ENCODE assay signal across 10 cellular contexts in the genomic region with DNA sequence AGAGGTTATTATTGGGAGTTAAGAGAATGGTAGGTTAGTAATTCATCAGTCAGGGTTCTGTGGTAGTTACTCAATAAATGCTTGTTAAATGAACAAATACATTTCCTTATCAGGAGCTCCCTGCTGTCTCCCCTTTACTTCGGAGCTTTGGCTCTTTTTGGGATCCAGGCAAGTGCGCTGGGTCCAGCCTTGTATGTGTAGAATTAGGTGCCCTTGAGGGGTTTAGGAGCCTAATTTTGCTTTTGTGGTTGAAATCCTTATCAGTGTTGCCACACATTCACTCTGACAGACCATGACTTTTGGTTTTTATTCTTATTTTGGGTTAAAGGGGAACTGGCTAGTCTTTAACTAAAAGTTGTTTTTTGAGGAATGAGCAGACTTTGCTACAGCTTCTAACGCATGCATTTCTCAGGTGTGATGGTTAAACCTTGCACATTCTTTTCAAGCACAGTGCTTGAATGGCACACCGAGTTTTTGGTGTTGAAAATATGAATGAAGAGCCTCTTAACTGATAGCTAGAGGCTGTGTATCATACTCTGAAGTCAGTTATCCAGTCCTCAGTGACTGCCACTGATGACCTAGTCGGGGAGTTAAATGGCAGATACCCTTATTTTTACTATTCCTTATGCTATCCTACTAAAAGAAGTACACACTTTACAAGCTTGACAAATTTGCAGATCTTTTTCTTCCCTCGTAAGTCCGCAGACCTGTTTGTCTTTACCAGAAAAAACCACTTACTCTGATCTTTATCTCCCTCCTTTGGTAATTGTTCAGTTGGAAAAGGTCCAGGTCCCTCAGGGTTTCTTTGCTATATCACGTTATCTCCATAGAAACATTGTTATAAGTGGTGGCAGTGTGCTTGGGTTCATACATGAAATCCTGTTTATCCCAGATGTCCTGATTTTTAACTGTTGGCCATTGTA. TPM values are rescaled to one million over a fixed set of nuclear protein-coding genes. Genes with fewer than 3 reads are reported as not detected.
DNase-seq lines count a peak whose midpoint lies in the region; ATAC-seq, FAIRE-seq and TF ChIP-seq lines count a peak whose summit lies in the region.
"Had no signal": no experiment of that assay in that cellular context is flagged by ENCODE, and none has a peak within 500 bp of the region (broad histone marks: within the 10 kb centered on the region; RNA-seq: fewer than 3 reads in every experiment).

No MANE protein-coding gene starts in this region.

- TF ChIP-seq CTCF in type B pancreatic cell (conservative IDR thresholded peaks at IDR 0.05) = no peak

- peaks cover 3 to 20% of the 10 kb centered on the region in 2 donors for H3K36me3 Mint-ChIP-seq in activated T-cell treated with anti-CD3 and anti-CD28 coated beads, Interleukin-2, amount 50 U/mL, for 72 hours (ENCODE audit: insufficient read depth in 2 of 2)
- H3K36me3 Mint-ChIP-seq in activated T-helper 17 cell treated with anti-CD3 and anti-CD28 coated beads, Interleukin-2, amount 50 U/mL, for 72 hours (ENCODE audit: low read depth) = peaks cover 98% of the 10 kb centered on the region
- peaks cover 57% of the 10 kb centered on the region for H3K36me3 Mint-ChIP-seq in type B pancreatic cell

- peak overlapping the region in 1 of 2 donors; percentile 19 for H3K4me3 Mint-ChIP-seq in activated T-cell treated with anti-CD3 and anti-CD28 coated beads, Interleukin-2, amount 50 U/mL, for 72 hours
- H3K4me3 Mint-ChIP-seq in activated T-helper 17 cell treated with anti-CD3 and anti-CD28 coated beads, Interleukin-2, amount 50 U/mL, for 72 hours = no peak overlapping the region
- H3K4me3 Mint-ChIP-seq in type B pancreatic cell = peak overlapping the region; percentile 1

- no peak for TF ChIP-seq POLR2A in GM12892 (IDR thresholded peaks at IDR 0.05; ENCODE audit: low read depth, low read length)

- peak overlapping the region; percentile 52 for H3K27ac Mint-ChIP-seq in activated T-cell treated with anti-CD3 and anti-CD28 coated beads, Interleukin-2, amount 50 U/mL, for 72 hours
- H3K27ac Mint-ChIP-seq in activated T-helper 17 cell treated with anti-CD3 and anti-CD28 coated beads, Interleukin-2, amount 50 U/mL, for 72 hours = peak overlapping the region; percentile 68
- H3K27ac Mint-ChIP-seq in type B pancreatic cell = peak overlapping the region; percentile 4

- DNase-seq in activated T-cell treated with anti-CD3 and anti-CD28 coated beads, Interleukin-2, amount 50 U/mL, for 72 hours = no peak
- DNase-seq in activated T-cell treated with anti-CD3 and anti-CD28 coated beads for 4 hours = no peak
- DNase-seq in NCI-H345 (lab: John Stamatoyannopoulos, UW) = peak; percentile 89
- no peak for DNase-seq in type B pancreatic cell (ENCODE audit: extremely low spot score, unreplicated experiment)
- DNase-seq in GM12892 (ENCODE audit: insufficient read length) = no peak
- DNase-seq: psoas muscle had no signal

- H3K27me3 Mint-ChIP-seq in activated T-cell treated with anti-CD3 and anti-CD28 coated beads, Interleukin-2, amount 50 U/mL, for 72 hours (ENCODE audit: low read depth) = no peaks in the 10 kb centered on the region
- no peaks in the 10 kb centered on the region for H3K27me3 Mint-ChIP-seq in activated T-helper 17 cell treated with anti-CD3 and anti-CD28 coated beads, Interleukin-2, amount 50 U/mL, for 72 hours
- H3K27me3 Mint-ChIP-seq in type B pancreatic cell = no peaks in the 10 kb centered on the region

- no peak for ATAC-seq in activated T-cell treated with anti-CD3 and anti-CD28 coated beads, Interleukin-2, amount 50 U/mL, for 72 hours (replicated peaks in 1 of 2)
- no peak for ATAC-seq in activated T-helper 17 cell treated with anti-CD3 and anti-CD28 coated beads, Interleukin-2, amount 50 U/mL, for 72 hours (replicated peaks)
- no peak for ATAC-seq in HG03457 (IDR thresholded peaks at IDR 0.05; ENCODE audit: unreplicated experiment)
- no peak for ATAC-seq in HG02610 (IDR thresholded peaks at IDR 0.05; ENCODE audit: unreplicated experiment)
- ATAC-seq: psoas muscle had no signal

- no peaks in the 10 kb centered on the region for H3K9me3 Mint-ChIP-seq in activated T-cell treated with anti-CD3 and anti-CD28 coated beads, Interleukin-2, amount 50 U/mL, for 72 hours
- H3K9me3 Mint-ChIP-seq in activated T-helper 17 cell treated with anti-CD3 and anti-CD28 coated beads, Interleukin-2, amount 50 U/mL, for 72 hours = no peaks in the 10 kb centered on the region
- H3K9me3 Mint-ChIP-seq in type B pancreatic cell = no peaks in the 10 kb centered on the region

- peaks cover 17% of the 10 kb centered on the region for H3K4me1 Mint-ChIP-seq in activated T-cell treated with anti-CD3 and anti-CD28 coated beads, Interleukin-2, amount 50 U/mL, for 72 hours (ENCODE audit: low read depth)
- peaks cover 18% of the 10 kb centered on the region for H3K4me1 Mint-ChIP-seq in activated T-helper 17 cell treated with anti-CD3 and anti-CD28 coated beads, Interleukin-2, amount 50 U/mL, for 72 hours
- peaks cover 11% of the 10 kb centered on the region for H3K4me1 Mint-ChIP-seq in type B pancreatic cell (ENCODE audit: unreplicated experiment)

- no peak for FAIRE-seq in GM12892 (lab: Jason Lieb, UNC)
- FAIRE-seq: astrocyte had no signal

RNA-seq across cellular contexts. Expression of gene PLCG1, which starts 50.7 kb away (rescaled TPM):
- total RNA-seq in activated T-cell treated with anti-CD3 and anti-CD28 coated beads, Interleukin-2, amount 50 U/mL, for 72 hours = 100 to 1,000 TPM; 177 to 221 TPM
- 100 to 1,000 TPM; 184 to 628 TPM for total RNA-seq in activated T-helper 17 cell treated with anti-CD3 and anti-CD28 coated beads, Interleukin-2, amount 50 U/mL, for 72 hours
- 78.9 and 241 TPM in 2 replicates for total RNA-seq in type B pancreatic cell (ENCODE audit: low replicate concordance)
- 73.2 TPM for polyA plus RNA-seq in GM12892 (2012; ENCODE audit: missing spikeins)

RNA-seq across cellular contexts. Expression of gene TOP1, which starts 58.0 kb away (rescaled TPM):
- 10 to 100 TPM; 78.7 to 86.1 TPM for total RNA-seq in activated T-cell treated with anti-CD3 and anti-CD28 coated beads, Interleukin-2, amount 50 U/mL, for 72 hours
- 10 to 100 TPM; 62.4 to 82.8 TPM for total RNA-seq in activated T-helper 17 cell treated with anti-CD3 and anti-CD28 coated beads, Interleukin-2, amount 50 U/mL, for 72 hours
- total RNA-seq in type B pancreatic cell (ENCODE audit: low replicate concordance) = 72.5 and 84.6 TPM in 2 replicates
- polyA plus RNA-seq in GM12892 (2012; ENCODE audit: missing spikeins) = 69.1 TPM

Comparison
In these comparisons a context has a peak if more than half of its experiments do, and no peak if none do; other contexts are left out.
1. H3K27ac Mint-ChIP-seq: peak in every context shown above with its lines; median percentile 68 in activated T-helper 17 cell treated with anti-CD3 and anti-CD28 coated beads, Interleukin-2, amount 50 U/mL, for 72 hours; 52 in activated T-cell treated with anti-CD3 and anti-CD28 coated beads, Interleukin-2, amount 50 U/mL, for 72 hours; 4 in type B pancreatic cell.